ENCODE assay signal across 8 cellular contexts in genomic region chr7:131302876-131303707, GRCh38. TPM values are rescaled to one million over a fixed set of nuclear protein-coding genes. Genes with fewer than 3 reads are reported as not detected.
DNase-seq lines count a peak whose midpoint lies in the region; ATAC-seq, FAIRE-seq and TF ChIP-seq lines count a peak whose summit lies in the region.

No MANE protein-coding gene starts in this region.

- peaks cover 13% of the 10 kb centered on the region for H3K36me3 Mint-ChIP-seq in activated CD4-positive, alpha-beta memory T cell treated with anti-CD3 and anti-CD28 coated beads for 36 hours

- peaks cover 2% of the 10 kb centered on the region for H3K9me3 ChIP-seq in small intestine (ENCODE audit: control insufficient read depth, low read depth)

- POLR2A ChIA-PET in HEK293T (lab: Yijun Ruan, JAX): interaction anchor here (0.8 kb wide), 1 partner anchor 194 kb away, joined by 3 read pairs; no protein-coding TSS in a partner anchor
- POLR2A ChIA-PET in activated CD4-positive, alpha-beta memory T cell treated with anti-CD3 and anti-CD28 coated beads for 36 hours (lab: Charles Lee): no interaction called here

- intact Hi-C loops in activated CD4-positive, alpha-beta memory T cell treated with anti-CD3 and anti-CD28 coated beads for 36 hours (cut with micrococcal nuclease): loop anchor here (1.0 to 5.0 kb wide), 2 partner anchors 196 to 234 kb away; no protein-coding TSS in a partner anchor
- intact Hi-C loops in head of caudate nucleus (cut with DNase I): no loop called here

- H3K4me1 Mint-ChIP-seq in activated CD4-positive, alpha-beta memory T cell treated with anti-CD3 and anti-CD28 coated beads for 36 hours (ENCODE audit: low read depth): peaks cover 6% of the 10 kb centered on the region

- no peak overlapping the region for H3K4me3 ChIP-seq in small intestine (ENCODE audit: low read depth in 1 of 2, low read length in 2 of 2)

- H3K27ac Mint-ChIP-seq in activated CD4-positive, alpha-beta memory T cell treated with anti-CD3 and anti-CD28 coated beads for 36 hours: no peak overlapping the region

- H3K9me3 Mint-ChIP-seq in activated CD4-positive, alpha-beta memory T cell treated with anti-CD3 and anti-CD28 coated beads for 36 hours: peaks cover 24% of the 10 kb centered on the region

- CTCF ChIA-PET in HEK293T (lab: Yijun Ruan, JAX): interaction anchor here (1.0 kb wide), 1 partner anchor 193 kb away, joined by 4 read pairs; no protein-coding TSS in a partner anchor
- CTCF ChIA-PET in activated CD4-positive, alpha-beta memory T cell treated with anti-CD3 and anti-CD28 coated beads for 36 hours (lab: Charles Lee): interaction anchor here (1.0 to 1.7 kb wide), 10 partner anchors 8 to 263 kb away, joined by 3 to 10 read pairs (median 3); no protein-coding TSS in a partner anchor

- no peaks in the 10 kb centered on the region for H3K36me3 ChIP-seq in small intestine (ENCODE audit: control insufficient read depth in 2 of 2, insufficient read depth in 2 of 2, low read length in 2 of 2)

- ATAC-seq in GM18498 (IDR thresholded peaks at IDR 0.05; ENCODE audit: unreplicated experiment) (no peak), GM18868 (IDR thresholded peaks at IDR 0.05; ENCODE audit: unreplicated experiment) (no peak), GM21786 (IDR thresholded peaks at IDR 0.05; ENCODE audit: unreplicated experiment) (no peak)

- H3K27me3 Mint-ChIP-seq in activated CD4-positive, alpha-beta memory T cell treated with anti-CD3 and anti-CD28 coated beads for 36 hours: no peaks in the 10 kb centered on the region

- peak; percentile 46 for DNase-seq in Ammon's horn (ENCODE audit: low spot score)
- DNase-seq in HEK293T (ENCODE audit: extremely low spot score): peak; percentile 12
- DNase-seq in activated CD4-positive, alpha-beta memory T cell treated with anti-CD3 and anti-CD28 coated beads for 36 hours: peak; percentile 32
- DNase-seq in head of caudate nucleus: peak; percentile 29 to 80 (median 60)
- peak; percentile 40 for DNase-seq in small intestine

- WGBS in small intestine, 3 donors: 69 to 73% (median 71%) methylated on average over 8 of the region's 8 CpGs

- H3K4me1 ChIP-seq in small intestine (ENCODE audit: control insufficient read depth in 2 of 2, insufficient read depth in 1 of 2, low read depth in 1 of 2, low read length in 1 of 2): no peaks in the 10 kb centered on the region

- no peak overlapping the region for H3K27ac ChIP-seq in small intestine (ENCODE audit: low read depth in 1 of 2, low read length in 1 of 2)

- no peaks in the 10 kb centered on the region for H3K27me3 ChIP-seq in small intestine (ENCODE audit: control insufficient read depth in 2 of 2, insufficient read depth in 2 of 2, low read length in 2 of 2)

- no peak for FAIRE-seq in small intestine (lab: Jason Lieb, UNC)

- H3K4me3 Mint-ChIP-seq in activated CD4-positive, alpha-beta memory T cell treated with anti-CD3 and anti-CD28 coated beads for 36 hours: no peak overlapping the region

TF ChIP-seq in HEK293T, 16 proteins besides CTCF, POLR2A, EP300 and RAD21:
- TF ChIP-seq FOXA1 (IDR thresholded peaks at IDR 0.05) (no peak), FOXK2 (IDR thresholded peaks at IDR 0.05) (no peak), NFRKB (IDR thresholded peaks at IDR 0.05) (no peak), ZNF384 (IDR thresholded peaks at IDR 0.05) (no peak), L3MBTL2 (conservative IDR thresholded peaks at IDR 0.05) (no peak), HDGF (IDR thresholded peaks at IDR 0.05; ENCODE audit: borderline replicate concordance) (no peak), BHLHE40 (IDR thresholded peaks at IDR 0.05; ENCODE audit: borderline replicate concordance) (no peak), LEF1 (IDR thresholded peaks at IDR 0.05; ENCODE audit: borderline replicate concordance) (no peak), ARNT (IDR thresholded peaks at IDR 0.05) (no peak), SUZ12 (IDR thresholded peaks at IDR 0.05) (no peak), TARDBP (IDR thresholded peaks at IDR 0.05) (no peak)
- TF ChIP-seq, protein P1, sequence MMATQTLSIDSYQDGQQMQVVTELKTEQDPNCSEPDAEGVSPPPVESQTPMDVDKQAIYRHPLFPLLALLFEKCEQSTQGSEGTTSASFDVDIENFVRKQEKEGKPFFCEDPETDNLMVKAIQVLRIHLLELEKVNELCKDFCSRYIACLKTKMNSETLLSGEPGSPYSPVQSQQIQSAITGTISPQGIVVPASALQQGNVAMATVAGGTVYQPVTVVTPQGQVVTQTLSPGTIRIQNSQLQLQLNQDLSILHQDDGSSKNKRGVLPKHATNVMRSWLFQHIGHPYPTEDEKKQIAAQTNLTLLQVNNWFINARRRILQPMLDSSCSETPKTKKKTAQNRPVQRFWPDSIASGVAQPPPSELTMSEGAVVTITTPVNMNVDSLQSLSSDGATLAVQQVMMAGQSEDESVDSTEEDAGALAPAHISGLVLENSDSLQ (IDR thresholded peaks at IDR 0.05): no peak

RNA-seq across cellular contexts. Expression of gene MKLN1, which starts 24.6 kb away (rescaled TPM):
- total RNA-seq in activated CD4-positive, alpha-beta memory T cell treated with anti-CD3 and anti-CD28 coated beads for 36 hours: 10 to 100 TPM; 33.0 to 33.8 TPM
- polyA plus RNA-seq in small intestine: 10 to 100 TPM in 2 of 3 donors, 1 to 10 TPM in 1; 7.9 to 18.1 (median 17.6) TPM
